ENCODE assay signal across 10 cellular contexts in genomic region chr4:174218127-174218790, GRCh38.
DNase-seq lines count a peak whose midpoint lies in the region; ATAC-seq and TF ChIP-seq lines count a peak whose summit lies in the region.
"Had no signal": no experiment of that assay in that cellular context is flagged by ENCODE, and none has a peak within 500 bp of the region (broad histone marks: within the 10 kb centered on the region; RNA-seq: fewer than 3 reads in every experiment).

No MANE protein-coding gene starts in this region.

- H3K27me3 ChIP-seq in HUES64 (ENCODE audit: insufficient read depth, low read length) (peaks cover 90% of the 10 kb centered on the region), uterus (peaks cover 28 to 58% of the 10 kb centered on the region in 2 donors)

- no peaks in the 10 kb centered on the region for H3K36me3 ChIP-seq in HUES64 (ENCODE audit: insufficient read depth, low read length)
- H3K36me3 ChIP-seq in uterus = no peaks in the 10 kb centered on the region
- H3K36me3 ChIP-seq: SJSA1 had no signal

- H3K9ac ChIP-seq in HUES64 (ENCODE audit: low read depth, low read length) = no peak overlapping the region

- TF ChIP-seq CTCF in AG09309 (IDR thresholded peaks at IDR 0.05; ENCODE audit: control insufficient read depth, insufficient read depth, low read depth, low read length, missing control alignments) (no peak), fibroblast of villous mesenchyme (IDR thresholded peaks at IDR 0.05; ENCODE audit: insufficient read depth, low read depth, low read length) (no peak), nephron progenitor cell (IDR thresholded peaks at IDR 0.05) (no peak), uterus (IDR thresholded peaks at IDR 0.05) (no peak)

- no peaks in the 10 kb centered on the region for H3K9me3 Mint-ChIP-seq in nephron progenitor cell

- H3K27ac ChIP-seq in HUES64 (ENCODE audit: low read depth, low read length) (no peak overlapping the region), uterus (no peak overlapping the region)
- H3K27ac ChIP-seq: SJSA1 had no signal

- TF ChIP-seq POLR2A in uterus (IDR thresholded peaks at IDR 0.05) = no peak

- H3K4me3 ChIP-seq in AG09309 (ENCODE audit: control insufficient read depth, low read depth, low read length) (peak overlapping the region; percentile 40; the same call in 1 of the 2 replicates), HUES64 (ENCODE audit: low read length) (peak overlapping the region; percentile 31), fibroblast of villous mesenchyme (ENCODE audit: low read depth, low read length) (peak overlapping the region; percentile 52), uterus (no peak overlapping the region)
- H3K4me3 ChIP-seq: SJSA1 had no signal

- peaks cover 40% of the 10 kb centered on the region for H3K4me1 Mint-ChIP-seq in nephron progenitor cell

- H3K4me1 ChIP-seq in HUES64 (ENCODE audit: insufficient read depth, low read length) (peaks cover 42% of the 10 kb centered on the region), uterus (peaks cover 0 to 12% of the 10 kb centered on the region in 2 donors)
- H3K4me1 ChIP-seq: SJSA1 had no signal

- intact Hi-C loops in uterus (cut with DNase I; ENCODE audit: low total_unique reads) = no loop called here

- peak overlapping the region; percentile 56 for H3K4me3 Mint-ChIP-seq in nephron progenitor cell

- H3K9me3 ChIP-seq in HUES64 (ENCODE audit: insufficient read depth, low read depth, low read length) = no peaks in the 10 kb centered on the region
- H3K9me3 ChIP-seq in uterus = no peaks in the 10 kb centered on the region
- H3K9me3 ChIP-seq: SJSA1 had no signal

- H3K36me3 Mint-ChIP-seq in nephron progenitor cell (ENCODE audit: low read depth) = no peaks in the 10 kb centered on the region

- peaks cover 95% of the 10 kb centered on the region for H3K27me3 Mint-ChIP-seq in nephron progenitor cell (ENCODE audit: low read depth, poor library complexity)

- ATAC-seq in GM18517 (IDR thresholded peaks at IDR 0.05; ENCODE audit: unreplicated experiment) = no peak

- WGBS in HUES64 = 4% methylated on average over 25 of the region's 26 CpGs

- no peak overlapping the region for H3K27ac Mint-ChIP-seq in nephron progenitor cell

- DNase-seq in AG09309 (ENCODE audit: low read depth) = no peak
- DNase-seq in fibroblast of villous mesenchyme (ENCODE audit: low read depth) = no peak
- peak; percentile 30 for DNase-seq in nephron progenitor cell
- DNase-seq in uterus = no peak
- DNase-seq in COLO829 (ENCODE audit: low spot score) = no peak
- DNase-seq in GDM1 (lab: John Stamatoyannopoulos, UW) = no peak
- DNase-seq: NCI-H1694 had no signal

Comparison
In these comparisons a context has a peak if more than half of its experiments do, and no peak if none do; other contexts are left out.
1. H3K4me3 ChIP-seq: peak in AG09309 (single experiment), HUES64 (single experiment) and fibroblast of villous mesenchyme (single experiment); none in uterus (0 of 2).